Comparison of ENCODE assay signal across 9 cellular contexts in genomic region chr22:37747090-37747714, GRCh38. TPM values are rescaled to one million over a fixed set of nuclear protein-coding genes. Genes with fewer than 3 reads are reported as not detected.
DNase-seq lines count a peak whose midpoint lies in the region; ATAC-seq, FAIRE-seq and TF ChIP-seq lines count a peak whose summit lies in the region.
"Had no signal": no experiment of that assay in that cellular context is flagged by ENCODE, and none has a peak within 500 bp of the region (broad histone marks: within the 10 kb centered on the region; RNA-seq: fewer than 3 reads in every experiment).

No MANE protein-coding gene starts in this region.

- TF ChIP-seq POLR2A in A549 (IDR thresholded peaks at IDR 0.05; ENCODE audit: low read length), result peak; percentile 0; the same call in 1 of the 2 replicates
- peak; percentile 66; the same call in 1 of the 2 replicates for TF ChIP-seq POLR2A in IMR-90 (IDR thresholded peaks at IDR 0.05; ENCODE audit: low read depth, low read length)
- TF ChIP-seq POLR2A in GM12878 (IDR thresholded peaks at IDR 0.05; ENCODE audit: low read depth, low read length), result no peak

- peak overlapping the region; percentile 98 for H2BK5ac ChIP-seq in IMR-90 (ENCODE audit: low read depth, low read length, poor library complexity, severe bottlenecking)

- DNase-seq in A549 (ENCODE audit: low read depth in 1 of 2, low spot score in 1 of 2) (peak in 1 of 2 experiments; percentile 55), IMR-90 (peak; percentile 66), GM12878 (ENCODE audit: low read depth, low spot score) (no peak), kidney tubule cell (ENCODE audit: low spot score) (peak; percentile 75), thoracic aorta (ENCODE audit: low spot score) (no peak), NCI-H2227 treated with DMSO at 0.1 percent for 48 hours (lab: John Stamatoyannopoulos, UW) (no peak)
- DNase-seq in stimulated activated CD4-positive, alpha-beta T cell treated with anti-CD3 and anti-CD28 coated beads, Interleukin-4, amount 100 ng/mL, for 1 hour, result no peak

- H3K9ac ChIP-seq in IMR-90 (ENCODE audit: low read depth, low read length) (peak overlapping the region; percentile 99), GM12878 (ENCODE audit: control insufficient read depth, insufficient read depth, low read length) (peak overlapping the region; percentile 96)

- H3K23ac ChIP-seq in IMR-90 (ENCODE audit: low read depth, low read length), result peak overlapping the region; percentile 94

- BruUV-seq in IMR-90 (replicated peaks; lab: Mats Ljungman, UMichigan) (no TSS peak), GM12878 (replicated peaks; lab: Mats Ljungman, UMichigan) (no TSS peak)

- 0% methylated on average over 3 of the region's 16 CpGs for WGBS in A549 (ENCODE audit: missing lambda C conversion rate)
- no CpG with 5 or more reads among the region's 16 CpGs for WGBS in IMR-90 (ENCODE audit: extremely low coverage in 2 of 2, insufficient read length in 1 of 2), 2 experiments
- WGBS in GM12878 (ENCODE audit: insufficient coverage, insufficient replicate concordance, low lambda C conversion rate, missing lambda C conversion rate), result 28% methylated on average over 14 of the region's 16 CpGs

- in situ Hi-C loops in IMR-90 (cut with MboI; ENCODE audit: low sequenced_read_pairs), result no loop called here
- in situ Hi-C loops in GM12878 (cut with MboI), result no loop called here

- peak overlapping the region; percentile 94; the same call in 1 of the 2 replicates for H3K56ac ChIP-seq in IMR-90 (ENCODE audit: extremely low read depth, insufficient read depth, low read length)

- TF ChIP-seq RAD21 in A549 (conservative IDR thresholded peaks at IDR 0.05 in 1 of 2, IDR thresholded peaks at IDR 0.05 in 1 of 2) (no peak), IMR-90 (IDR thresholded peaks at IDR 0.05; ENCODE audit: low read length) (no peak), GM12878 (IDR thresholded peaks at IDR 0.05; ENCODE audit: insufficient read depth, low read depth, low read length) (no peak)

- SMC1A ChIA-PET in GM12878 (lab: Charles Lee; ENCODE audit: uncharacterized antibody, unreplicated experiment), result no interaction called here

- peak overlapping the region; percentile 73; the same call in 1 of the 2 replicates for H2BK20ac ChIP-seq in IMR-90 (ENCODE audit: low read depth, low read length)

- H3K27ac ChIP-seq in A549 (peak overlapping the region; percentile 100), IMR-90 (ENCODE audit: insufficient read depth, low read length) (peak overlapping the region; percentile 100), GM12878 (ENCODE audit: control insufficient read depth, insufficient read depth) (no peak overlapping the region; the same call in none of the 2 replicates), thoracic aorta (peak overlapping the region in 1 of 2 donors; percentile 81)

- H4K20me1 ChIP-seq in IMR-90 (ENCODE audit: insufficient read depth, low read length) (peaks cover 44% of the 10 kb centered on the region), GM12878 (ENCODE audit: control insufficient read depth, insufficient read depth) (no peaks in the 10 kb centered on the region; the same call in 1 of the 2 replicates)

- H3K18ac ChIP-seq in IMR-90 (ENCODE audit: low read depth, low read length), result 0 out of 2 replicates have a peak overlapping the region, but pooled peaks have one; percentile 1

- H3K27me3 ChIP-seq in IMR-90 (ENCODE audit: control insufficient read depth, insufficient read depth, low read length) (no peaks in the 10 kb centered on the region), GM12878 (replicated peaks in 1 of 2; ENCODE audit: control insufficient read depth in 2 of 2, insufficient read depth in 2 of 2, low read length in 1 of 2) (no peaks in the 10 kb centered on the region), thoracic aorta (replicated peaks; ENCODE audit: insufficient read depth) (no peaks in the 10 kb centered on the region)

- peak overlapping the region; percentile 100 for H2AK9ac ChIP-seq in IMR-90 (replicated peaks; ENCODE audit: low read depth, low read length, poor library complexity)

- TF ChIP-seq CTCF in A549 (IDR thresholded peaks at IDR 0.05), result no peak
- TF ChIP-seq CTCF in IMR-90 (conservative IDR thresholded peaks at IDR 0.05; ENCODE audit: low read depth, low read length), result no peak
- TF ChIP-seq CTCF in GM12878 (IDR thresholded peaks at IDR 0.05 in 2 of 3, conservative IDR thresholded peaks at IDR 0.05 in 1 of 3; ENCODE audit: control insufficient read depth in 2 of 3, extremely low read depth in 1 of 3, insufficient read depth in 1 of 3, low read depth in 3 of 3, low read length in 3 of 3), result no peak
- no peak for TF ChIP-seq CTCF in thoracic aorta (IDR thresholded peaks at IDR 0.05)

- peak overlapping the region; percentile 92 for H3K14ac ChIP-seq in IMR-90 (replicated peaks; ENCODE audit: low read depth, low read length)

- H3K4me1 ChIP-seq in A549 (peaks cover 80% of the 10 kb centered on the region), IMR-90 (ENCODE audit: control insufficient read depth, insufficient read depth, low read length) (peaks cover 56% of the 10 kb centered on the region), GM12878 (ENCODE audit: control insufficient read depth, insufficient read depth, low read length) (peaks cover 9% of the 10 kb centered on the region), thoracic aorta (ENCODE audit: control insufficient read depth in 1 of 2, low read depth in 2 of 2) (peaks cover 37 to 59% of the 10 kb centered on the region in 2 donors)

- peaks cover 20 to 78% of the 10 kb centered on the region in 2 experiments for H3K79me1 ChIP-seq in IMR-90 (ENCODE audit: low read depth in 1 of 2, low read length in 2 of 2)

- H3K9me3 ChIP-seq in A549 (no peaks in the 10 kb centered on the region), IMR-90 (ENCODE audit: control insufficient read depth, insufficient read depth, low read length) (no peaks in the 10 kb centered on the region), GM12878 (replicated peaks; ENCODE audit: control insufficient read depth, insufficient read depth, low read length) (no peaks in the 10 kb centered on the region), thoracic aorta (no peaks in the 10 kb centered on the region)

- peak overlapping the region; percentile 97 for H2AK5ac ChIP-seq in IMR-90 (ENCODE audit: low read depth, low read length)

- H3K4ac ChIP-seq in IMR-90 (ENCODE audit: low read depth, low read length), result peak overlapping the region; percentile 95

- peak overlapping the region; percentile 95 for H3K4me2 ChIP-seq in A549
- H3K4me2 ChIP-seq in IMR-90 (ENCODE audit: low read depth, low read length), result peak overlapping the region; percentile 86
- peak overlapping the region; percentile 80 for H3K4me2 ChIP-seq in GM12878 (ENCODE audit: control insufficient read depth, insufficient read depth)

- peaks cover 24% of the 10 kb centered on the region for H3K79me2 ChIP-seq in GM12878 (ENCODE audit: control insufficient read depth, insufficient read depth, low read length)

- FAIRE-seq in A549 (lab: Jason Lieb, UNC) (no peak), GM12878 (lab: Jason Lieb, UNC) (no peak)
- FAIRE-seq: islet of Langerhans had no signal

- intact Hi-C loops in IMR-90 (cut with micrococcal nuclease), result no loop called here
- intact Hi-C loops in GM12878 (cut with micrococcal nuclease; ENCODE audit: unreplicated experiment), result no loop called here

- H4K8ac ChIP-seq in IMR-90 (ENCODE audit: low read depth in 2 of 2, low read length in 2 of 2), result peak overlapping the region; percentile 90

- dilution Hi-C loops in IMR-90 (cut with HindIII; ENCODE audit: low sequenced_read_pairs, unreplicated experiment), result no loop called here

- CTCF ChIA-PET in A549 (lab: Yijun Ruan, JAX) (interaction anchor here (0.7 to 1.3 kb wide), 2 partner anchors 10 kb away, joined by 3 to 4 read pairs; no protein-coding TSS in a partner anchor), IMR-90 (lab: Yijun Ruan, JAX) (no interaction called here), GM12878 (lab: Yijun Ruan, JAX) (interaction anchor here (1.0 kb wide), 1 partner anchor 113 kb away, joined by 3 read pairs; no protein-coding TSS in a partner anchor)

- POLR2A ChIA-PET in A549 (lab: Yijun Ruan, JAX), result no interaction called here
- POLR2A ChIA-PET in IMR-90 (lab: Charles Lee; ENCODE audit: unreplicated experiment), result interaction anchor here (0.6 kb wide), 1 partner anchor 186 kb away, joined by 4 read pairs; no protein-coding TSS in a partner anchor
- POLR2A ChIA-PET in GM12878 (lab: Charles Lee), result interaction anchor here (0.5 kb wide), 1 partner anchor 42 kb away, joined by 3 read pairs; no protein-coding TSS in a partner anchor

- RAD21 ChIA-PET in GM12878 (lab: Charles Lee; ENCODE audit: unreplicated experiment), result interaction anchor here (0.9 to 1.0 kb wide), 2 partner anchors 139 to 149 kb away, joined by 3 read pairs; partner anchors contain the start of gene GGA1

- H3K4me3 ChIP-seq in A549, result peak overlapping the region; percentile 88
- H3K4me3 ChIP-seq in IMR-90 (ENCODE audit: insufficient read depth, low read depth, low read length), result peak overlapping the region; percentile 97
- peak overlapping the region; percentile 96 for H3K4me3 ChIP-seq in GM12878
- H3K4me3 ChIP-seq in thoracic aorta, result peak overlapping the region; percentile 95

- H4K5ac ChIP-seq in IMR-90 (ENCODE audit: low read depth, low read length), result peak overlapping the region; percentile 81

- peaks cover 31% of the 10 kb centered on the region for H3K9me1 ChIP-seq in IMR-90 (ENCODE audit: insufficient read depth, low read length)

- H3K36me3 ChIP-seq in IMR-90 (ENCODE audit: control insufficient read depth, insufficient read depth, low read length) (no peaks in the 10 kb centered on the region; the same call in 1 of the 2 replicates), GM12878 (ENCODE audit: control insufficient read depth in 2 of 2, insufficient read depth in 2 of 2, low read length in 1 of 2) (no peaks in the 10 kb centered on the region; a peak in 2 of 4 replicates), thoracic aorta (no peaks in the 10 kb centered on the region)

- H2BK120ac ChIP-seq in IMR-90 (ENCODE audit: low read depth, low read length), result peak overlapping the region; percentile 80

- H2BK15ac ChIP-seq in IMR-90 (ENCODE audit: low read depth, low read length), result peak overlapping the region; percentile 77; the same call in 1 of the 3 replicates

- peak overlapping the region; percentile 86 for H2AFZ ChIP-seq in IMR-90 (replicated peaks; ENCODE audit: low read length, poor library complexity)
- no peak overlapping the region; the same call in 1 of the 2 replicates for H2AFZ ChIP-seq in GM12878 (ENCODE audit: control insufficient read depth, low read depth, low read length)

- no peak for TF ChIP-seq EP300 in A549 (IDR thresholded peaks at IDR 0.05)
- no peak for TF ChIP-seq EP300 in GM12878 (IDR thresholded peaks at IDR 0.05; ENCODE audit: borderline replicate concordance in 1 of 2, control insufficient read depth in 1 of 2, low read depth in 2 of 2, low read length in 2 of 2)

- ATAC-seq in A549 (peak in 1 of 2 experiments; percentile 18; a peak in 3 of 6 replicates), IMR-90 (ENCODE audit: low read depth) (peak; percentile 6; the same call in 1 of the 2 replicates), GM12878 (peak; percentile 13; the same call in 2 of the 3 replicates), thoracic aorta (ENCODE audit: insufficient number of reproducible peaks, low FRiP score, low read depth) (no peak), GM19397 (IDR thresholded peaks at IDR 0.05; ENCODE audit: unreplicated experiment) (no peak)

- peak overlapping the region; percentile 96 for H4K91ac ChIP-seq in IMR-90 (ENCODE audit: insufficient read depth, low read depth, low read length)

RNA-seq across cellular contexts. Expression of gene TRIOBP, which starts 50.4 kb away (rescaled TPM):
- polyA plus RNA-seq in A549 (2011; rRNA removed) (15.7 and 32.6 TPM in 2 replicates), A549 (2017; fragmentation: RNase III; extraction: RNeasy Plus Mini Kit Qiagen cat#74134 plus additional on column Dnase treatment) (25.5 to 29.5 TPM (median 26.0 TPM) in 3 replicates), IMR-90 (2012; rRNA removed) (65.5 and 69.8 TPM in 2 replicates), GM12878 (2011; rRNA removed) (6.7 and 10.6 TPM in 2 replicates), GM12878 (2014; fragmentation: Illumina TruSeq; extraction: Trizol) (8.9 and 13.1 TPM in 2 replicates), GM12878 (2014; fragmentation: Nextera tagmentation; extraction: Ambion mirVana) (under 1 TPM; 0.21 to 0.53 TPM), GM12878 (2014; rRNA removed) (19.5 and 20.1 TPM in 2 replicates), GM12878 (2016; fragmentation: Nextera tagmentation; extraction: Ambion mirVana) (10 to 100 TPM in 1 of 2 experiments, 1 to 10 TPM in 1; 4.2 to 19.9 TPM)
- 28.2 and 37.4 TPM in 2 replicates for polyA plus RNA-seq in A549 (2012; cell fraction: cytosol; rRNA removed)
- polyA plus RNA-seq in A549 (2012; cell fraction: nucleus; rRNA removed), result 37.0 and 39.3 TPM in 2 replicates
- 44.4 and 50.0 TPM in 2 replicates for polyA minus RNA-seq in A549 (2011; rRNA and poly(A)+ RNA removed)
- total RNA-seq in IMR-90 (2012; rRNA removed) (46.4 and 47.5 TPM in 2 replicates), GM12878 (2014; rRNA removed) (18.0 and 21.0 TPM in 2 replicates), GM12878 (2014; rRNA removed; fragmentation: Illumina TruSeq; extraction: Trizol) (9.6 and 10.7 TPM in 2 replicates), GM12878 (2021) (20.5 and 23.6 TPM in 2 replicates), thoracic aorta (100 to 1,000 TPM; 126 to 146 TPM)
- polyA plus RNA-seq in IMR-90 (2012; cell fraction: cytosol; rRNA removed), result 66.8 and 79.6 TPM in 2 replicates
- 42.7 and 68.1 TPM in 2 replicates for polyA plus RNA-seq in IMR-90 (2012; cell fraction: nucleus; rRNA removed; ENCODE audit: low replicate concordance)
- 25.1 and 25.6 TPM in 2 replicates for total RNA-seq in GM12878 (2013; cell fraction: nucleolus; rRNA removed)
- 4.2 TPM for polyA plus RNA-seq in GM12878 (2011; ENCODE audit: low read depth)
- polyA plus RNA-seq in GM12878 (2011; cell fraction: cytosol; rRNA removed), result 17.0 and 19.4 TPM in 2 replicates
- 24.2 and 29.4 TPM in 2 replicates for polyA plus RNA-seq in GM12878 (2011; cell fraction: nucleus; rRNA removed)
- 13.8 and 16.5 TPM in 2 replicates for polyA plus RNA-seq in GM12878 (2012)
- 26.6 and 34.0 TPM in 2 replicates for polyA minus RNA-seq in GM12878 (2011; rRNA and poly(A)+ RNA removed)
- polyA minus RNA-seq in GM12878 (2011; cell fraction: cytosol; rRNA and poly(A)+ RNA removed), result 7.7 and 7.8 TPM in 2 replicates
- 12.5 and 21.6 TPM in 2 replicates for polyA minus RNA-seq in GM12878 (2011; cell fraction: nucleus; rRNA and poly(A)+ RNA removed)

Comparison
In these comparisons a context has a peak if more than half of its experiments do, and no peak if none do; other contexts are left out.
1. ATAC-seq: peak in IMR-90 (single experiment) and GM12878 (single experiment); none in thoracic aorta (single experiment) and GM19397 (single experiment).
2. DNase-seq: peak in IMR-90 (single experiment) and kidney tubule cell (single experiment); none in GM12878 (single experiment), thoracic aorta (single experiment), NCI-H2227 treated with DMSO at 0.1 percent for 48 hours (single experiment) and stimulated activated CD4-positive, alpha-beta T cell treated with anti-CD3 and anti-CD28 coated beads, Interleukin-4, amount 100 ng/mL, for 1 hour (single experiment).
3. Of the 24 proteins assayed by ChIP-seq in both GM12878 and A549: peak only in GM12878: none; only in A549: KDM1A and POLR2A; in both: none; in neither: 22.
4. Peak in every context shown above with its lines, with median percentiles within 50 percentile points of each other: H3K4me2 ChIP-seq and H3K4me3 ChIP-seq.